In genomic region chr20:63580796-63581461, GRCh38 we compare ENCODE assay signal across 8 cellular contexts. TPM values are rescaled to one million over a fixed set of nuclear protein-coding genes. Genes with fewer than 3 reads are reported as not detected.
DNase-seq lines count a peak whose midpoint lies in the region; ATAC-seq and TF ChIP-seq lines count a peak whose summit lies in the region.

No MANE protein-coding gene starts in this region.

- H3K9me3 ChIP-seq in cardiac muscle cell (ENCODE audit: low read depth) (no peaks in the 10 kb centered on the region), OCI-LY3 (ENCODE audit: insufficient read depth, low read length) (no peaks in the 10 kb centered on the region)

- intact Hi-C loops in Right ventricle myocardium superior (cut with DNase I), result no loop called here

- no peaks in the 10 kb centered on the region for H3K9me3 Mint-ChIP-seq in activated T-cell treated with anti-CD3 and anti-CD28 coated beads, Interleukin-2, amount 50 U/mL, for 4 hours

- H2AFZ ChIP-seq in OCI-LY3 (ENCODE audit: low read depth, low read length), result no peak overlapping the region

- DNase-seq in cardiac muscle cell (ENCODE audit: low read depth in 1 of 2, low spot score in 1 of 2) (peak; percentile 44 to 58), Right ventricle myocardium superior (no peak), glomerular visceral epithelial cell (ENCODE audit: extremely low spot score) (peak; percentile 78)
- peak; percentile 70 for DNase-seq in activated T-cell treated with anti-CD3 and anti-CD28 coated beads, Interleukin-2, amount 50 U/mL, for 4 hours
- DNase-seq in stimulated activated CD4-positive, alpha-beta T cell treated with anti-CD3 and anti-CD28 coated beads, Interleukin-1b, Interleukin-23, amount 100 ng/mL, for 48 hours, result peak; percentile 76

- H3K79me2 ChIP-seq in OCI-LY3 (ENCODE audit: low read length), result no peaks in the 10 kb centered on the region

- H4K20me1 ChIP-seq in OCI-LY3 (ENCODE audit: insufficient read depth, low read length), result peaks cover 2% of the 10 kb centered on the region; the same call in 1 of the 2 replicates

- H3K4me3 ChIP-seq in cardiac muscle cell (no peak overlapping the region), OCI-LY3 (ENCODE audit: low read length) (no peak overlapping the region)

- ATAC-seq in Right ventricle myocardium superior (ENCODE audit: poor library complexity) (no peak), GM18519 (IDR thresholded peaks at IDR 0.05; ENCODE audit: low FRiP score, unreplicated experiment) (no peak), GM21360 (IDR thresholded peaks at IDR 0.05; ENCODE audit: unreplicated experiment) (no peak)
- peak; percentile 97 to 99 for ATAC-seq in activated T-cell treated with anti-CD3 and anti-CD28 coated beads, Interleukin-2, amount 50 U/mL, for 4 hours

- H3K27ac ChIP-seq in cardiac muscle cell, result no peak overlapping the region
- H3K27ac ChIP-seq in OCI-LY3 (ENCODE audit: low read length), result no peak overlapping the region

- H3K4me3 Mint-ChIP-seq in activated T-cell treated with anti-CD3 and anti-CD28 coated beads, Interleukin-2, amount 50 U/mL, for 4 hours, result no peak overlapping the region

- H3K9ac ChIP-seq in OCI-LY3 (ENCODE audit: low read length), result no peak overlapping the region

- no peaks in the 10 kb centered on the region for H3K27me3 Mint-ChIP-seq in activated T-cell treated with anti-CD3 and anti-CD28 coated beads, Interleukin-2, amount 50 U/mL, for 4 hours (ENCODE audit: low read depth)

- no peaks in the 10 kb centered on the region for H3K4me1 ChIP-seq in cardiac muscle cell (ENCODE audit: low read depth)
- no peaks in the 10 kb centered on the region for H3K4me1 ChIP-seq in OCI-LY3 (ENCODE audit: low read length)

- TF ChIP-seq CTCF in cardiac muscle cell (IDR thresholded peaks at IDR 0.05; ENCODE audit: low read depth, low read length) (peak; percentile 48), OCI-LY3 (IDR thresholded peaks at IDR 0.05; ENCODE audit: low read depth, low read length) (peak; percentile 58)

- H3K4me1 Mint-ChIP-seq in activated T-cell treated with anti-CD3 and anti-CD28 coated beads, Interleukin-2, amount 50 U/mL, for 4 hours (ENCODE audit: low read depth), result peaks cover 3% of the 10 kb centered on the region

- H3K4me2 ChIP-seq in OCI-LY3 (ENCODE audit: low read length), result no peak overlapping the region

- H3K27me3 ChIP-seq in cardiac muscle cell, result no peaks in the 10 kb centered on the region
- peaks cover 18% of the 10 kb centered on the region for H3K27me3 ChIP-seq in OCI-LY3 (ENCODE audit: low read depth, low read length)

- no peaks in the 10 kb centered on the region for H3K36me3 ChIP-seq in cardiac muscle cell
- no peaks in the 10 kb centered on the region for H3K36me3 ChIP-seq in OCI-LY3 (replicated peaks; ENCODE audit: low read depth, low read length)

- H3K36me3 Mint-ChIP-seq in activated T-cell treated with anti-CD3 and anti-CD28 coated beads, Interleukin-2, amount 50 U/mL, for 4 hours (ENCODE audit: insufficient read depth), result no peaks in the 10 kb centered on the region

RNA-seq across cellular contexts. Expression of gene HELZ2, which starts 6.9 kb away (rescaled TPM):
- 8.7 and 14.3 TPM in 2 replicates for total RNA-seq in cardiac muscle cell
- 1.4 and 1.7 TPM in 2 replicates for polyA plus RNA-seq in cardiac muscle cell
- total RNA-seq in Right ventricle myocardium superior, result 9.7 TPM
- 10 to 100 TPM in 1 of 3 donors, 1 to 10 TPM in 2; 7.4 to 11.9 (median 7.8) TPM for total RNA-seq in activated T-cell treated with anti-CD3 and anti-CD28 coated beads, Interleukin-2, amount 50 U/mL, for 4 hours

RNA-seq across cellular contexts. Expression of gene FNDC11, which starts 27.0 kb away (rescaled TPM):
- 3.4 and 3.7 TPM in 2 replicates for total RNA-seq in cardiac muscle cell
- polyA plus RNA-seq in cardiac muscle cell, result 0.09 and 2.9 TPM in 2 replicates
- 0.11 TPM for total RNA-seq in Right ventricle myocardium superior
- under 1 TPM; 0.13 to 0.19 (median 0.18) TPM for total RNA-seq in activated T-cell treated with anti-CD3 and anti-CD28 coated beads, Interleukin-2, amount 50 U/mL, for 4 hours

RNA-seq across cellular contexts. Expression of gene SRMS, which starts 33.4 kb away (rescaled TPM):
- total RNA-seq in cardiac muscle cell (not detected in 2 replicates), Right ventricle myocardium superior (not detected)
- polyA plus RNA-seq in cardiac muscle cell, result not detected in 2 replicates
- not detected for total RNA-seq in activated T-cell treated with anti-CD3 and anti-CD28 coated beads, Interleukin-2, amount 50 U/mL, for 4 hours

RNA-seq across cellular contexts. Expression of gene PTK6, which starts 43.8 kb away (rescaled TPM):
- total RNA-seq in cardiac muscle cell (not detected in 2 replicates), Right ventricle myocardium superior (0.13 TPM)
- polyA plus RNA-seq in cardiac muscle cell, result 0.30 and 0.38 TPM in 2 replicates
- total RNA-seq in activated T-cell treated with anti-CD3 and anti-CD28 coated beads, Interleukin-2, amount 50 U/mL, for 4 hours, result under 1 TPM; 0.13 to 0.21 (median 0.16) TPM

RNA-seq across cellular contexts. Expression of gene GMEB2, which starts 46.0 kb away (rescaled TPM):
- total RNA-seq in cardiac muscle cell (10.9 and 15.4 TPM in 2 replicates), Right ventricle myocardium superior (5.5 TPM)
- 10.8 and 11.4 TPM in 2 replicates for polyA plus RNA-seq in cardiac muscle cell
- total RNA-seq in activated T-cell treated with anti-CD3 and anti-CD28 coated beads, Interleukin-2, amount 50 U/mL, for 4 hours, result 10 to 100 TPM; 14.6 to 16.1 (median 15.1) TPM

Comparison
In these comparisons a context has a peak if more than half of its experiments do, and no peak if none do; other contexts are left out.
1. ATAC-seq: peak in activated T-cell treated with anti-CD3 and anti-CD28 coated beads, Interleukin-2, amount 50 U/mL, for 4 hours (2 of 2); none in Right ventricle myocardium superior (single experiment), GM18519 (single experiment) and GM21360 (single experiment).